ENCODE assay signal across 15 cellular contexts in the genomic region with DNA sequence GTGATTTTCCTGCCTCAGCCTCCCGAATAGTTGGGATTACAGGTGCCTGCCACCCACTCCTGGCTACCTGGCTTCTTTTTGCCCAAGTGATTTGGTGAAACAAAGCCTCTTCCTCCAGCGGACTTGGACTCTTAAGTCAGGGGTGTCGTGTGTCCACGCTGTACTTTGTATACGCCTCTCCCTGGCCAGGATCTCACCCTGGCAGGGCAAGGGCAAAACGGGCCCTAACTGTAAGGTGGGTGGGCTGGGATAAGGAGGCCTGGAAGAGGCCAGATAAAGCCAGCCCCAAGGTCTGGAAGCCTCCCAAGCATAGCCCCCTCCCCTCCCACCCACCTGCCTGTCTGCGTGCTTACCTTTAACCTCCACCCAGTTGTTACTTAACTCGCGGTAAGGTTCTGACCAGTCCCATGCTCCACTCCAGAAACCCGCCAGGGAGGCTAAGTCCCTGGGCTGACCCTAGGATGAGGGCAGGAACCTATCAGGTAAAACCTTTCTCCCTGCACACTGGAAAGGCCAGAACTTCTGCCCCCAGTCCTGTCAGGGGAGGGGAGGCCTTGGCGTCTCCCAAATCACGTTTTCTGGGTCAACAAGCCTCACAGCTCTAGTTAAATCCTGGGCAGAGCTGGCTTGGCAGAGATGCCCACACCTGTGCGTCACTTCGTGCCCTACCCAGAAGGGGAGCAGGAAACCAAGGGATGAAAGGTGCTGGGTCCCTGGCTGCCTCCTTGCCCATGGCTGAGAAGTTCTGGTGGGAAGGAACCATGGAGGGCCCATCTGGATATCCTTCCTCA. TPM values are rescaled to one million over a fixed set of nuclear protein-coding genes. Genes with fewer than 3 reads are reported as not detected.
DNase-seq lines count a peak whose midpoint lies in the region; ATAC-seq and TF ChIP-seq lines count a peak whose summit lies in the region.
"Had no signal": no experiment of that assay in that cellular context is flagged by ENCODE, and none has a peak within 500 bp of the region (broad histone marks: within the 10 kb centered on the region; RNA-seq: fewer than 3 reads in every experiment).

No MANE protein-coding gene starts in this region.

- TF ChIP-seq POLR2A in GM18505 (IDR thresholded peaks at IDR 0.05; ENCODE audit: borderline replicate concordance, extremely low read depth, insufficient read depth, insufficient read length): peak; percentile 32

- no peak overlapping the region for H3K27ac ChIP-seq in RWPE2 (ENCODE audit: poor library complexity, severe bottlenecking)
- peak overlapping the region in 1 of 2 donors; percentile 23 for H3K27ac ChIP-seq in left lung

- peaks cover 26% of the 10 kb centered on the region for H3K36me3 ChIP-seq in RWPE2 (ENCODE audit: low read depth)
- peaks cover 0 to 51% of the 10 kb centered on the region in 2 donors for H3K36me3 ChIP-seq in left lung

- H3K4me3 ChIP-seq in RWPE2 (ENCODE audit: severe bottlenecking) (no peak overlapping the region), left lung (no peak overlapping the region)
- H3K4me3 ChIP-seq: transverse colon had no signal

- no peak for DNase-seq in RWPE2 (ENCODE audit: low spot score)
- DNase-seq in left lung: no peak
- DNase-seq in NK-92 (lab: John Stamatoyannopoulos, UW; ENCODE audit: unreplicated experiment): no peak
- DNase-seq: activated naive CD4-positive, alpha-beta T cell; CD4-positive, alpha-beta T cell; endodermal cell; foreskin melanocyte; NCI-H187 treated with DMSO at 0.1 percent for 48 hours; T1000; transverse colon had no signal

- peaks cover 47% of the 10 kb centered on the region for H3K4me1 Mint-ChIP-seq in stimulated activated memory B cell treated with anti-CD40 and anti-IgM and Interleukin-4, amounts not matched to agents 10 μg/mL and 1 μg/mL and 100 μg/mL, for 72 hours

- no peaks in the 10 kb centered on the region for H3K9me3 Mint-ChIP-seq in stimulated activated memory B cell treated with anti-CD40 and anti-IgM and Interleukin-4, amounts not matched to agents 10 μg/mL and 1 μg/mL and 100 μg/mL, for 72 hours
- H3K9me3 Mint-ChIP-seq: CD4-positive, alpha-beta T cell; endodermal cell had no signal

- peaks cover 22% of the 10 kb centered on the region for H3K36me3 Mint-ChIP-seq in stimulated activated memory B cell treated with anti-CD40 and anti-IgM and Interleukin-4, amounts not matched to agents 10 μg/mL and 1 μg/mL and 100 μg/mL, for 72 hours

- intact Hi-C loops in left lung (cut with DNase I): loop anchor here in 1 of 2 donors (10.0 kb wide), 1 partner anchor 81 kb away; a partner anchor contains a TSS

- H3K27me3 ChIP-seq in RWPE2 (ENCODE audit: insufficient read depth, poor library complexity, severe bottlenecking): no peaks in the 10 kb centered on the region
- H3K27me3 ChIP-seq in left lung: peaks cover 0 to 11% of the 10 kb centered on the region in 2 donors
- H3K27me3 ChIP-seq: transverse colon had no signal

- ATAC-seq in GM18505 (IDR thresholded peaks at IDR 0.05; ENCODE audit: unreplicated experiment): no peak
- ATAC-seq in RWPE2 (ENCODE audit: low read depth): peak; percentile 5; the same call in 2 of the 3 replicates
- ATAC-seq in left lung: peak; percentile 64
- no peak for ATAC-seq in stimulated activated memory B cell treated with anti-CD40 and anti-IgM and Interleukin-4, amounts not matched to agents 10 μg/mL and 1 μg/mL and 100 μg/mL, for 72 hours
- no peak for ATAC-seq in GM21360 (IDR thresholded peaks at IDR 0.05; ENCODE audit: unreplicated experiment)
- no peak for ATAC-seq in GM18861 (IDR thresholded peaks at IDR 0.05; ENCODE audit: unreplicated experiment)
- ATAC-seq: Right ventricle myocardium inferior had no signal

- H3K9me3 ChIP-seq in RWPE2 (ENCODE audit: severe bottlenecking) (no peaks in the 10 kb centered on the region), left lung (no peaks in the 10 kb centered on the region)
- H3K9me3 ChIP-seq: transverse colon had no signal

- peak overlapping the region; percentile 10 for H3K27ac Mint-ChIP-seq in stimulated activated memory B cell treated with anti-CD40 and anti-IgM and Interleukin-4, amounts not matched to agents 10 μg/mL and 1 μg/mL and 100 μg/mL, for 72 hours
- H3K27ac Mint-ChIP-seq: CD4-positive, alpha-beta T cell had no signal

- TF ChIP-seq CTCF in RWPE2 (IDR thresholded peaks at IDR 0.05; ENCODE audit: poor library complexity, severe bottlenecking): no peak
- no peak for TF ChIP-seq CTCF in left lung (IDR thresholded peaks at IDR 0.05)

- no peaks in the 10 kb centered on the region for H3K27me3 Mint-ChIP-seq in stimulated activated memory B cell treated with anti-CD40 and anti-IgM and Interleukin-4, amounts not matched to agents 10 μg/mL and 1 μg/mL and 100 μg/mL, for 72 hours
- H3K27me3 Mint-ChIP-seq: CD4-positive, alpha-beta T cell had no signal

- H3K4me3 Mint-ChIP-seq in stimulated activated memory B cell treated with anti-CD40 and anti-IgM and Interleukin-4, amounts not matched to agents 10 μg/mL and 1 μg/mL and 100 μg/mL, for 72 hours: no peak overlapping the region
- H3K4me3 Mint-ChIP-seq: CD4-positive, alpha-beta T cell; endodermal cell had no signal

- H3K4me1 ChIP-seq in RWPE2 (ENCODE audit: insufficient read depth, poor library complexity, severe bottlenecking): no peaks in the 10 kb centered on the region
- peaks cover 11 to 72% of the 10 kb centered on the region in 2 donors for H3K4me1 ChIP-seq in left lung

RNA-seq across cellular contexts. Expression of a gene that starts 8.4 kb away (rescaled TPM):
- 10 to 100 TPM; 78.8 to 83.4 TPM for total RNA-seq in left lung

RNA-seq across cellular contexts. Expression of a gene that starts 8.5 kb away (rescaled TPM):
- total RNA-seq in left lung: 10 to 100 TPM; 59.3 to 97.4 TPM

RNA-seq across cellular contexts. Expression of a gene that starts 15.7 kb away (rescaled TPM):
- 10 to 100 TPM; 21.7 to 41.9 TPM for total RNA-seq in left lung

RNA-seq across cellular contexts. Expression of a gene that starts 59.1 kb away (rescaled TPM):
- 10 to 100 TPM; 19.5 to 21.8 TPM for total RNA-seq in left lung

Comparison
In these comparisons a context has a peak if more than half of its experiments do, and no peak if none do; other contexts are left out.
1. ATAC-seq: peak in RWPE2 (single experiment) and left lung (single experiment); none in GM18505 (single experiment), stimulated activated memory B cell treated with anti-CD40 and anti-IgM and Interleukin-4, amounts not matched to agents 10 μg/mL and 1 μg/mL and 100 μg/mL, for 72 hours (single experiment), GM21360 (single experiment) and GM18861 (single experiment).